ENCODE assay signal across 26 cellular contexts in genomic region chr2:242011991-242012764, GRCh38.
DNase-seq lines count a peak whose midpoint lies in the region; ATAC-seq and TF ChIP-seq lines count a peak whose summit lies in the region.
"Had no signal": no experiment of that assay in that cellular context is flagged by ENCODE, and none has a peak within 500 bp of the region (broad histone marks: within the 10 kb centered on the region; RNA-seq: fewer than 3 reads in every experiment).

No MANE protein-coding gene starts in this region.

- H3K4me3 ChIP-seq in WERI-Rb-1 (ENCODE audit: low read depth, low read length), result no peak overlapping the region
- H3K4me3 ChIP-seq: body of pancreas, SJCRH30, uterus had no signal

- H3K4me1 Mint-ChIP-seq in naive B cell, result peaks cover 7 to 18% (median 17%) of the 10 kb centered on the region in 3 donors
- H3K4me1 Mint-ChIP-seq: WTC11 had no signal

- H3K27me3 ChIP-seq in WERI-Rb-1 (ENCODE audit: insufficient read depth, low read depth, severe bottlenecking), result no peaks in the 10 kb centered on the region
- H3K27me3 ChIP-seq: body of pancreas, SJCRH30, uterus had no signal

- H3K9me3 Mint-ChIP-seq in naive B cell, result peaks cover 0 to 1% (median 0%) of the 10 kb centered on the region in 7 donors
- H3K9me3 Mint-ChIP-seq: activated CD8-positive, alpha-beta T cell treated with anti-CD3 and anti-CD28 coated beads for 36 hours; activated naive CD8-positive, alpha-beta T cell treated with anti-CD3 and anti-CD28 coated beads for 36 hours; activated T-cell treated with anti-CD3 and anti-CD28 coated beads, Interleukin-2, amount 50 U/mL, for 24 hours; CD8-positive, alpha-beta memory T cell had no signal

- H3K27ac Mint-ChIP-seq in naive B cell, result peak overlapping the region in 4 of 6 donors; percentile 64 to 90 (median 81)
- H3K27ac Mint-ChIP-seq: activated CD8-positive, alpha-beta T cell treated with anti-CD3 and anti-CD28 coated beads for 36 hours; activated naive CD8-positive, alpha-beta T cell treated with anti-CD3 and anti-CD28 coated beads for 36 hours; activated T-cell treated with anti-CD3 and anti-CD28 coated beads, Interleukin-2, amount 50 U/mL, for 24 hours; WTC11 had no signal

- H3K36me3 ChIP-seq in WERI-Rb-1, result no peaks in the 10 kb centered on the region
- H3K36me3 ChIP-seq: SJCRH30, uterus had no signal

- no peak overlapping the region for H3K27ac ChIP-seq in WERI-Rb-1
- H3K27ac ChIP-seq: body of pancreas, HL-60, parathyroid adenoma, SJCRH30, uterus had no signal

- no peaks in the 10 kb centered on the region for H3K9me3 ChIP-seq in WERI-Rb-1 (ENCODE audit: severe bottlenecking)
- H3K9me3 ChIP-seq: body of pancreas, SJCRH30, uterus had no signal

- peak; percentile 72 for DNase-seq in cardiac septum (ENCODE audit: low spot score)
- no peak for DNase-seq in Right ventricle myocardium superior
- DNase-seq in WERI-Rb-1, result peak; percentile 1
- no peak for DNase-seq in naive B cell
- no peak for DNase-seq in NCI-H1694 treated with DMSO at 0.1 percent for 48 hours (lab: John Stamatoyannopoulos, UW)
- no peak for DNase-seq in stimulated activated naive CD4-positive, alpha-beta T cell treated with Interleukin-2 at 50 U/mL for 16 hours (lab: John Stamatoyannopoulos, UW)
- no peak for DNase-seq in A172 (ENCODE audit: low spot score)
- DNase-seq: activated CD8-positive, alpha-beta T cell treated with anti-CD3 and anti-CD28 coated beads for 36 hours; activated naive CD8-positive, alpha-beta T cell treated with anti-CD3 and anti-CD28 coated beads for 36 hours; activated T-cell treated with anti-CD3 and anti-CD28 coated beads, Interleukin-2, amount 50 U/mL, for 24 hours; body of pancreas; CD8-positive, alpha-beta memory T cell; DMS79 treated with DMSO at 0.1 percent for 48 hours; hippocampal formation; mesenchymal stem cell; naive thymus-derived CD8-positive, alpha-beta T cell; NCI-H2081; NCI-H510A treated with DMSO at 0.1 percent for 48 hours; SJCRH30; T-helper 17 cell had no signal

- no peaks in the 10 kb centered on the region for H3K36me3 Mint-ChIP-seq in naive B cell
- H3K36me3 Mint-ChIP-seq: activated naive CD8-positive, alpha-beta T cell treated with anti-CD3 and anti-CD28 coated beads for 36 hours; CD8-positive, alpha-beta memory T cell; naive thymus-derived CD8-positive, alpha-beta T cell; WTC11 had no signal

- ATAC-seq in Right ventricle myocardium superior (ENCODE audit: poor library complexity) (no peak), naive B cell (ENCODE audit: low read depth in 2 of 2) (peak in 1 of 2 donors; percentile 43), HG02642 (IDR thresholded peaks at IDR 0.05; ENCODE audit: poor library complexity, unreplicated experiment) (no peak)
- ATAC-seq: activated CD8-positive, alpha-beta T cell treated with anti-CD3 and anti-CD28 coated beads for 36 hours; body of pancreas; HCT116; T-helper 17 cell; WTC11 had no signal

- H3K27me3 Mint-ChIP-seq in naive B cell, result peaks cover 0 to 5% (median 0%) of the 10 kb centered on the region in 3 donors
- H3K27me3 Mint-ChIP-seq: activated CD8-positive, alpha-beta T cell treated with anti-CD3 and anti-CD28 coated beads for 36 hours; activated naive CD8-positive, alpha-beta T cell treated with anti-CD3 and anti-CD28 coated beads for 36 hours; activated T-cell treated with anti-CD3 and anti-CD28 coated beads, Interleukin-2, amount 50 U/mL, for 24 hours; naive thymus-derived CD8-positive, alpha-beta T cell had no signal

- TF ChIP-seq CTCF in WERI-Rb-1 (IDR thresholded peaks at IDR 0.05; ENCODE audit: low read depth, low read length), result no peak

- no peak overlapping the region for H3K4me3 Mint-ChIP-seq in naive B cell
- H3K4me3 Mint-ChIP-seq: activated CD8-positive, alpha-beta T cell treated with anti-CD3 and anti-CD28 coated beads for 36 hours; activated naive CD8-positive, alpha-beta T cell treated with anti-CD3 and anti-CD28 coated beads for 36 hours; activated T-cell treated with anti-CD3 and anti-CD28 coated beads, Interleukin-2, amount 50 U/mL, for 24 hours; CD8-positive, alpha-beta memory T cell; T-helper 17 cell; WTC11 had no signal

- intact Hi-C loops in cardiac septum (cut with DNase I), result no loop called here
- intact Hi-C loops in Right ventricle myocardium superior (cut with DNase I), result no loop called here

Comparison
In these comparisons a context has a peak if more than half of its experiments do, and no peak if none do; other contexts are left out.
1. DNase-seq: peak in cardiac septum (single experiment) and WERI-Rb-1 (single experiment); none in Right ventricle myocardium superior (single experiment), naive B cell (single experiment), NCI-H1694 treated with DMSO at 0.1 percent for 48 hours (single experiment), stimulated activated naive CD4-positive, alpha-beta T cell treated with Interleukin-2 at 50 U/mL for 16 hours (single experiment) and A172 (single experiment).